In the genomic region with DNA sequence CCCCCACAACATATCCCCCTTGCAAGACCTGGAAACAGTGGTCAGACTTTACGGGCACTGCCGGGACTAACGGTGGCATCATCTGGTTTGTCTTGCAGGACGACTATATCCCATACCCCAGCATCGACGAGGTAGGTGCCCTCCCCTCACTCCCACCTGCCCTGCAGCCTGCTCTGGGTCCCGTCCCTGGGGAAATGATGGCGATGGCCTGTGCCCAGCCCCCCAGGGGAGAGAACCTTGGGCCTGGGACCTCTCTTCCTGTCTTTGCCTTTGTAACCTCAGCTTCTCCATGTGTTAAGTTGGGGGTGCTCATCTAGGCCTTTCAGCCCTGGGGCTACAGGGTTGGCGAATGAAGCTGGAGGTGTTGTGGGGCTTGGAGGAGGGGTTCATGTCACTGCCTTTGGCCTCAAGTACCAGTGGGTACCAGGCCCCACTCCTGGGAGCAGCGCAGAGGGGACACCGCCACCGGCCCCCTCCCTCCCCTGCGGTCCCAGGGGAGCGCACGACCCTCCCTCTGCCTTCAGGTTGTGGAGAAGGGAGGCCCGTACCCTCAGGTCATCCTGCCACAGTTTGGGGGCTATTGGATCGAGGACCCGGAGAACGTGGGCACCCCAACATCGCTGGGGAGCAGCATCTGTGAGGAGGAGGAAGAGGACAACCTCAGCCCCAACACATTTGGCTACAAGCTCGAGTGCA, we compare ENCODE assay signal across 15 cellular contexts.
"Had no signal": no experiment of that assay in that cellular context is flagged by ENCODE, and none has a peak within 500 bp of the region (broad histone marks: within the 10 kb centered on the region; RNA-seq: fewer than 3 reads in every experiment).

No MANE protein-coding gene starts in this region.

- H3K4me1 Mint-ChIP-seq: activated CD4-positive, alpha-beta memory T cell treated with anti-CD3 and anti-CD28 coated beads, Interleukin-2, amount 10 ng/mL, durations not matched to agents 7 days and 5 days; T-cell had no signal

- H3K4me3 ChIP-seq: lower lobe of right lung, ovary, thoracic aorta, uterus had no signal

- ATAC-seq: lower lobe of right lung, T-cell had no signal

- H3K9me3 Mint-ChIP-seq: activated CD4-positive, alpha-beta memory T cell treated with anti-CD3 and anti-CD28 coated beads, Interleukin-2, amount 10 ng/mL, durations not matched to agents 7 days and 5 days; dendritic cell treated with granulocyte-macrophage colony-stimulating factor and Interleukin-4, amounts not matched to agents 40 ng/mL and 50 ng/mL, for 4 days; T-cell had no signal

- H3K4me3 Mint-ChIP-seq: activated CD4-positive, alpha-beta memory T cell treated with anti-CD3 and anti-CD28 coated beads, Interleukin-2, amount 10 ng/mL, durations not matched to agents 7 days and 5 days; activated naive CD8-positive, alpha-beta T cell; dendritic cell treated with granulocyte-macrophage colony-stimulating factor and Interleukin-4, amounts not matched to agents 40 ng/mL and 50 ng/mL, for 4 days; T-cell had no signal

- DNase-seq: activated CD4-positive, alpha-beta memory T cell treated with anti-CD3 and anti-CD28 coated beads, Interleukin-2, amount 10 ng/mL, durations not matched to agents 7 days and 5 days; activated gamma-delta T cell treated with Interleukin-2 at 50 U/mL for 16 hours; brain microvascular endothelial cell; effector memory CD4-positive, alpha-beta T cell; foreskin melanocyte; lower lobe of right lung; midbrain; ovary; stimulated activated CD4-positive, alpha-beta T cell treated with anti-CD3 and anti-CD28 coated beads, Interleukin-1b, Interleukin-23, amount 100 ng/mL, for 48 hours; T-cell; T1000; uterus had no signal

- H3K27me3 Mint-ChIP-seq: activated CD4-positive, alpha-beta memory T cell treated with anti-CD3 and anti-CD28 coated beads, Interleukin-2, amount 10 ng/mL, durations not matched to agents 7 days and 5 days; activated naive CD8-positive, alpha-beta T cell; dendritic cell treated with granulocyte-macrophage colony-stimulating factor and Interleukin-4, amounts not matched to agents 40 ng/mL and 50 ng/mL, for 4 days; T-cell had no signal

- H3K27ac Mint-ChIP-seq: activated CD4-positive, alpha-beta memory T cell treated with anti-CD3 and anti-CD28 coated beads, Interleukin-2, amount 10 ng/mL, durations not matched to agents 7 days and 5 days; activated naive CD8-positive, alpha-beta T cell; dendritic cell treated with granulocyte-macrophage colony-stimulating factor and Interleukin-4, amounts not matched to agents 40 ng/mL and 50 ng/mL, for 4 days; T-cell had no signal

- H3K9me3 ChIP-seq: lower lobe of right lung, ovary, thoracic aorta, uterus had no signal

- H3K27ac ChIP-seq: brain microvascular endothelial cell, lower lobe of right lung, ovary, thoracic aorta, uterus had no signal

- H3K27me3 ChIP-seq: brain microvascular endothelial cell, ovary, uterus had no signal

- H3K4me1 ChIP-seq: lower lobe of right lung, uterus had no signal

- H3K36me3 ChIP-seq: brain microvascular endothelial cell, lower lobe of right lung, ovary, thoracic aorta, uterus had no signal
